Comparison of ENCODE assay signal across 19 cellular contexts in the genomic region with DNA sequence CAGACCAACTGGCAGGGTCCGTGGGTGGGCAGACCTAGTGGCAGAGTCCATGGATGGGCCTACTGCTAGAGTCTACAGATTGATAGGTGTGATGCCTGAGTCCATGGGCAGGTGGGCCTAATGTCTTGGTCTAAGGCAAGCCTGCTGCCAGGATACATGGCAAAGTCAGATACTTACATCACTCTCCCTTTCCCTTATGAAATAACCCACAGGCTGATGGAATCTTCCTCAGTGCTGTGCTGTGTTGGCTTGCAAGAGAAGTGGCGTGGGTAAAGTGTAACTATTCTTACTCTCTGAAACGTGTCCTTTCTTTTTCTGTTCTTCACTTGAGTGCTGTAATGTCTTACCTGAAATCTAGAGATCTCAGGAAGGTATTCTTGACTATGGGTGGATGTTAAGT.
"Had no signal": no experiment of that assay in that cellular context is flagged by ENCODE, and none has a peak within 500 bp of the region (broad histone marks: within the 10 kb centered on the region; RNA-seq: fewer than 3 reads in every experiment).

No MANE protein-coding gene starts in this region.

- H3K27ac ChIP-seq: coronary artery, hepatocyte, left ventricle myocardium inferior, psoas muscle, right lobe of liver, testis, tibial nerve had no signal

- H3K4me3 ChIP-seq: coronary artery, hepatocyte, left ventricle myocardium inferior, lung, psoas muscle, right lobe of liver, testis, tibial nerve had no signal

- ATAC-seq: left cardiac atrium; psoas muscle; right lobe of liver; stimulated activated memory B cell treated with anti-CD40 and anti-IgM and Interleukin-4, amounts not matched to agents 10 μg/mL and 1 μg/mL and 100 μg/mL, for 72 hours; stimulated activated naive CD8-positive, alpha-beta T cell treated with anti-CD3 and anti-CD28 coated beads, Interleukin-15, amount 100 ng/mL, for 72 hours had no signal

- H3K27me3 ChIP-seq: right lobe of liver, testis, tibial nerve had no signal

- H3K4me1 ChIP-seq: left ventricle myocardium inferior, psoas muscle, right lobe of liver, testis, tibial nerve had no signal

- H3K36me3 ChIP-seq: left ventricle myocardium inferior, right lobe of liver, tibial nerve had no signal

- DNase-seq: effector CD8-positive, alpha-beta T cell; foreskin melanocyte; head of caudate nucleus; kidney; left cardiac atrium; left ventricle myocardium inferior; mesendoderm; naive B cell; psoas muscle; retina; right lobe of liver; stimulated activated CD4-positive, alpha-beta T cell treated with anti-CD3 and anti-CD28 coated beads, Interleukin-4, amount 100 ng/mL, for 24 hours; stimulated activated naive CD8-positive, alpha-beta T cell treated with anti-CD3 and anti-CD28 coated beads, Interleukin-15, amount 100 ng/mL, for 72 hours; testis had no signal

- H3K4me2 ChIP-seq: hepatocyte had no signal

- H3K79me2 ChIP-seq: hepatocyte had no signal

- H3K9me3 ChIP-seq: right lobe of liver, testis had no signal

- H2AFZ ChIP-seq: hepatocyte had no signal
